ENCODE assay signal across 12 cellular contexts in genomic region chr2:95074663-95075439, GRCh38. TPM values are rescaled to one million over a fixed set of nuclear protein-coding genes. Genes with fewer than 3 reads are reported as not detected.
DNase-seq lines count a peak whose midpoint lies in the region; ATAC-seq and TF ChIP-seq lines count a peak whose summit lies in the region.
"Had no signal": no experiment of that assay in that cellular context is flagged by ENCODE, and none has a peak within 500 bp of the region (broad histone marks: within the 10 kb centered on the region; RNA-seq: fewer than 3 reads in every experiment).

No MANE protein-coding gene starts in this region.

- peaks cover 0 to 7% of the 10 kb centered on the region in 2 donors for H3K4me1 ChIP-seq in uterus

- TF ChIP-seq POLR2A in uterus (IDR thresholded peaks at IDR 0.05), result no peak

- intact Hi-C loops in uterus (cut with DNase I; ENCODE audit: low total_unique reads), result no loop called here

- peak overlapping the region; percentile 54 for H3K4me3 ChIP-seq in Jurkat, Clone E6-1 (ENCODE audit: low read length)
- no peak overlapping the region for H3K4me3 ChIP-seq in uterus
- H3K4me3 ChIP-seq: lung had no signal

- DNase-seq in Jurkat, Clone E6-1 (ENCODE audit: low read depth, low spot score), result peak; percentile 97
- DNase-seq in activated CD8-positive, alpha-beta memory T cell treated with anti-CD3 and anti-CD28 coated beads for 48 hours (ENCODE audit: low read depth in 2 of 3, low spot score in 2 of 3), result peak in 2 of 3 experiments; percentile 36 to 39
- DNase-seq in ecto neural progenitor cell (ENCODE audit: low spot score) (peak; percentile 40), uterus (no peak), middle frontal gyrus (ENCODE audit: extremely low spot score, low spot score) (no peak)
- peak; percentile 28 to 65 (median 56) for DNase-seq in stimulated activated CD4-positive, alpha-beta T cell treated with anti-CD3 and anti-CD28 coated beads, TNF-alpha, amount 100 ng/mL, for 48 hours (ENCODE audit: low read depth in 3 of 3)
- DNase-seq: KBM-7; NK-92 treated with Interleukin-12 subunit alpha and Interleukin-12 subunit beta, amount 100 ng/mL, for 24 hours; small intestine had no signal

- no peak for ATAC-seq in HG02588 (IDR thresholded peaks at IDR 0.05; ENCODE audit: unreplicated experiment)
- ATAC-seq in HG03045 (IDR thresholded peaks at IDR 0.05; ENCODE audit: unreplicated experiment), result no peak

- peaks cover 0 to 14% of the 10 kb centered on the region in 2 donors for H3K27me3 ChIP-seq in uterus

- no peaks in the 10 kb centered on the region for H3K9me3 ChIP-seq in uterus

- TF ChIP-seq CTCF in uterus (IDR thresholded peaks at IDR 0.05), result no peak

- no peak overlapping the region for H3K27ac ChIP-seq in uterus

- H3K36me3 ChIP-seq in uterus, result no peaks in the 10 kb centered on the region

RNA-seq across cellular contexts. Expression of gene MRPS5, which starts 46.8 kb away (rescaled TPM):
- 113 TPM for polyA plus RNA-seq in Jurkat, Clone E6-1 (2012; ENCODE audit: insufficient read depth, insufficient read length)
- total RNA-seq in uterus, result 10 to 100 TPM in 3 of 4 donors, 1 to 10 TPM in 1; 7.2 to 50.3 (median 28.6) TPM

RNA-seq across cellular contexts. Expression of gene MAL, which starts 49.3 kb away (rescaled TPM):
- 22.0 TPM for polyA plus RNA-seq in Jurkat, Clone E6-1 (2012; ENCODE audit: insufficient read depth, insufficient read length)
- 1 to 10 TPM in 2 of 4 donors, under 1 TPM in 1, not detected in 1; 0.29 to 1.7 (median 1.6) TPM for total RNA-seq in uterus

Comparison
In these comparisons a context has a peak if more than half of its experiments do, and no peak if none do; other contexts are left out.
1. DNase-seq: peak in Jurkat, Clone E6-1 (single experiment), activated CD8-positive, alpha-beta memory T cell treated with anti-CD3 and anti-CD28 coated beads for 48 hours (2 of 3), ecto neural progenitor cell (single experiment) and stimulated activated CD4-positive, alpha-beta T cell treated with anti-CD3 and anti-CD28 coated beads, TNF-alpha, amount 100 ng/mL, for 48 hours (3 of 3); none in uterus (0 of 2) and middle frontal gyrus (single experiment).